In the genomic region with DNA sequence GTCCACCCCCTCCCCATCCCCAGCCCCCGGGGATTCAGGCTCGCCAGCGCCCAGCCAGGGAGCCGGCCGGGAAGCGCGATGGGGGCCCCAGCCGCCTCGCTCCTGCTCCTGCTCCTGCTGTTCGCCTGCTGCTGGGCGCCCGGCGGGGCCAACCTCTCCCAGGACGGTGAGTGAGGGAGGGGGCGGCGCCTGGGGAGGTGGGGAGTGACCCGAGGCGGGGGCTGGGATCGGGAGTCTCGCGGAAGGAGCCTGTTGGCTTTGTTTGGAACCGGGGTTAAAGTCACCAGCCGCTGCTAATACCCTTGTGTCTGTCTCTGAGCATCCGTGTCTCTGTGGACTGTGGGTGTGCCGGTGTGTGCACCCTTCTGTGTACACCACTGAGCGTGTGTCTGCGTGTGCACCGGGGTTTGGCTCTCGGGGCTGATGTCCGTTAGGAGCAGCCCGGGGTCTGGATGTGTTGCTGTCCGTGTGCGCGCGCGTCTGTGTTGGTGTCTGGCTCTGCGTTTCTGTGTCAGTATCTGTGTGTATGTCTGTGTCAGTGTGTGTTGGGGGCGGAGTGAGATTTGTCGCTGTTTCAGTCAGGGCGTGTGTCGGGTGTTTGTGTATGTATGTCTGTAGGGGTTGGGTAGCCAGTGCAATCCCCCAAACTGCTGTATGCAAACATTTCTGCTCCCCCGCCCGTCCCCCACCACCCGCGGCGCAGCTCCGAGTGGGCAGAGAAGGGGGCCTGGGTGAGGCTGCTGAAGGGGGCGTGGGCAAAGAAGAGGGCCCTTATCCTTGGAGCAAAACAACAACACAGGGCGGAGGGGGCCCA, we compare ENCODE assay signal across 11 cellular contexts. TPM values are rescaled to one million over a fixed set of nuclear protein-coding genes. Genes with fewer than 3 reads are reported as not detected.
DNase-seq lines count a peak whose midpoint lies in the region; ATAC-seq and TF ChIP-seq lines count a peak whose summit lies in the region.
"Had no signal": no experiment of that assay in that cellular context is flagged by ENCODE, and none has a peak within 500 bp of the region (broad histone marks: within the 10 kb centered on the region; RNA-seq: fewer than 3 reads in every experiment).

No MANE protein-coding gene starts in this region.

- H3K4me1 ChIP-seq in tibial artery = peaks cover 0 to 24% (median 13%) of the 10 kb centered on the region in 4 donors

- POLR2A ChIA-PET in CD4-positive, alpha-beta T cell (lab: Charles Lee) = no interaction called here

- intact Hi-C loops in tibial artery (cut with DNase I; ENCODE audit: low total_unique reads) = no loop called here
- intact Hi-C loops in CD4-positive, alpha-beta T cell (cut with DNase I, micrococcal nuclease) = no loop called here

- DNase-seq in NCI-H1092 treated with DMSO at 0.1 percent for 48 hours (lab: John Stamatoyannopoulos, UW) (peak; percentile 40), NCI-H1092 (lab: John Stamatoyannopoulos, UW) (no peak), cerebellum (ENCODE audit: low spot score) (peak; percentile 61), medulla oblongata (ENCODE audit: extremely low spot score) (peak; percentile 14), tibial artery (peak in 1 of 2 donors; percentile 33), SIG-M5 (lab: John Stamatoyannopoulos, UW) (no peak)
- DNase-seq in CD4-positive, alpha-beta T cell = no peak
- DNase-seq in activated CD4-positive, alpha-beta T cell treated with anti-CD3 and anti-CD28 coated beads, Interleukin-2, amount 50 U/mL, for 1 hour = no peak
- DNase-seq: 8988T had no signal

- no peaks in the 10 kb centered on the region for H3K36me3 Mint-ChIP-seq in CD4-positive, alpha-beta T cell (ENCODE audit: low read depth)

- H3K27ac Mint-ChIP-seq in CD4-positive, alpha-beta T cell = no peak overlapping the region

- no peaks in the 10 kb centered on the region for H3K36me3 ChIP-seq in tibial artery

- no peaks in the 10 kb centered on the region for H3K9me3 Mint-ChIP-seq in CD4-positive, alpha-beta T cell

- H3K9me3 ChIP-seq in tibial artery = no peaks in the 10 kb centered on the region
- no peaks in the 10 kb centered on the region for H3K9me3 ChIP-seq in CD4-positive, alpha-beta T cell (ENCODE audit: control insufficient read depth, low read length)

- H3K4me3 Mint-ChIP-seq in CD4-positive, alpha-beta T cell = no peak overlapping the region

- no peak for ATAC-seq in CD4-positive, alpha-beta T cell (ENCODE audit: poor library complexity)

- H3K27me3 ChIP-seq in tibial artery = peaks cover 0 to 52% of the 10 kb centered on the region in 2 donors
- H3K27me3 ChIP-seq in CD4-positive, alpha-beta T cell (ENCODE audit: control insufficient read depth, insufficient read depth, low read length) = peaks cover 61% of the 10 kb centered on the region

- CTCF ChIA-PET in CD4-positive, alpha-beta T cell (lab: Charles Lee) = no interaction called here

- TF ChIP-seq CTCF in tibial artery (IDR thresholded peaks at IDR 0.05) = no peak
- TF ChIP-seq CTCF in CD4-positive, alpha-beta T cell (IDR thresholded peaks at IDR 0.05) = no peak

- no peaks in the 10 kb centered on the region for H3K4me1 Mint-ChIP-seq in CD4-positive, alpha-beta T cell (ENCODE audit: low read depth)

- no peak overlapping the region for H3K27ac ChIP-seq in tibial artery
- no peak overlapping the region for H3K27ac ChIP-seq in CD4-positive, alpha-beta T cell (ENCODE audit: low read depth, low read length)
- H3K27ac ChIP-seq: VCaP had no signal

- peak overlapping the region; percentile 12 to 38 for H3K4me3 ChIP-seq in tibial artery

- H3K27me3 Mint-ChIP-seq in CD4-positive, alpha-beta T cell = peaks cover 77% of the 10 kb centered on the region

RNA-seq across cellular contexts. Expression of a gene that starts 0.5 kb away (rescaled TPM):
- total RNA-seq in cerebellum = 100 TPM
- not detected for total RNA-seq in CD4-positive, alpha-beta T cell
- total RNA-seq: fibroblast of villous mesenchyme had no signal

RNA-seq across cellular contexts. Expression of a gene that starts 32.8 kb away (rescaled TPM):
- total RNA-seq in cerebellum = 4.2 TPM
- total RNA-seq in CD4-positive, alpha-beta T cell = not detected
- total RNA-seq: fibroblast of villous mesenchyme had no signal

Comparison
In these comparisons a context has a peak if more than half of its experiments do, and no peak if none do; other contexts are left out.
1. DNase-seq: peak in NCI-H1092 treated with DMSO at 0.1 percent for 48 hours (single experiment), cerebellum (single experiment) and medulla oblongata (single experiment); none in NCI-H1092 (single experiment), CD4-positive, alpha-beta T cell (0 of 10), activated CD4-positive, alpha-beta T cell treated with anti-CD3 and anti-CD28 coated beads, Interleukin-2, amount 50 U/mL, for 1 hour (single experiment) and SIG-M5 (single experiment).
2. RNA of a gene that starts 0.5 kb away (total RNA-seq): 100 TPM in cerebellum (single experiment); not detected in CD4-positive, alpha-beta T cell; every median in the first group is over 100 times any median in the second.